8 cellular contexts compared by ENCODE assay signal in the genomic region with DNA sequence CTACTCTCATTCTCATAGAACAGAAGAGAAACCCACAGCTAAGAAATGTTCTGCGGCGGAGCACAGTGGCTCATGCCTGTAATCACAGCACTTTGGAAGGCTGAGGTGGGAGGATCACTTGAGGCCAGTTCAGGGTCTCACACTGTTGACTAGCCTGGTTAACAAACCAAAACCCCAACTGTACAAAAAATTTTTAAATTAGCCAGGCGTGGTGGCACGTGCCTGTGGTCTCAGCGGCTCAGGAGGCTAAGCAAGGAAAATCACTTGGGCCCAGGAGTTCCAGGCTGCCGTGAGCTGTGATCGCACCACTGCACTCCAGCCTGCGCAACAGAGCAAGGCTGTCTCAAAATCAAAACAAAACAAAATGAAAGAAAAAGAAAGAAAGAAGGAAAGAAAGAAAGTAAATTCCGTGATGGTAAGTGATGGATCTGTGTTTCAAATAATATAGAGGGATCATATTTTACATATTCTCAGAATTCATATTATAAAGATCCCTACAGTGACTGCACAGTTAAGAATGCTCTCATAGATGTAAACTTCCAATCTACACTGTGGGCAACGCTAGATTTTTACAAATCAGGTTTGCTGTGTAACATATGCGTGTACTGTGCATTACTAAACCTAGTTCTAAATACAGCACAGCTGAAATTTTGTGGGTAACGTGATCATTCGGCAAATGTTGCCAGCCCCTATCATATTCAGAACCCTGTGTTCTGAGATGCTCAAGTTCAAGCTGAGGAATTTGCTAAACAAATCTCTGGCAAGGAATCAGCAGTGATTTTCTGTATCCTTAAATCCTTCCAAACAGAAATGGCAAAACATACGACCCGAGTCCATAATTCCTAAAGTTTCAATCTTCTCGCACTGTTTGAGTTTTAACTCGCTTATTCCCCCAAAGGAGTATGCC. TPM values are rescaled to one million over a fixed set of nuclear protein-coding genes. Genes with fewer than 3 reads are reported as not detected.
DNase-seq lines count a peak whose midpoint lies in the region; ATAC-seq and TF ChIP-seq lines count a peak whose summit lies in the region.

No MANE protein-coding gene starts in this region.

- no peak overlapping the region for H3K27ac ChIP-seq in endodermal cell (ENCODE audit: low read depth, low read length)
- peak overlapping the region; percentile 23 to 78 for H3K27ac ChIP-seq in ovary

- H3K4me3 Mint-ChIP-seq in endodermal cell = peak overlapping the region; percentile 77

- TF ChIP-seq EP300 in ovary (IDR thresholded peaks at IDR 0.05) = no peak

- H3K4me3 ChIP-seq in endodermal cell (ENCODE audit: low read length) (peak overlapping the region; percentile 81), ovary (peak overlapping the region; percentile 91)

- H3K9me3 Mint-ChIP-seq in endodermal cell = no peaks in the 10 kb centered on the region

- no peak overlapping the region for H3K9ac ChIP-seq in endodermal cell (ENCODE audit: extremely low read depth, low read length, poor library complexity, severe bottlenecking)

- H3K36me3 ChIP-seq in endodermal cell (ENCODE audit: control insufficient read depth, insufficient read depth, low read length) = no peaks in the 10 kb centered on the region
- no peaks in the 10 kb centered on the region for H3K36me3 ChIP-seq in ovary

- peaks cover 12% of the 10 kb centered on the region for H3K27me3 Mint-ChIP-seq in endodermal cell (ENCODE audit: insufficient read depth)

- no peak for TF ChIP-seq POLR2A in ovary (IDR thresholded peaks at IDR 0.05)

- H3K4me1 Mint-ChIP-seq in endodermal cell = peaks cover 22% of the 10 kb centered on the region

- peaks cover 8% of the 10 kb centered on the region for H3K36me3 Mint-ChIP-seq in endodermal cell (ENCODE audit: low read depth)

- in situ Hi-C loops in KBM-7 (cut with MboI; ENCODE audit: low pct_unique_long_range_greater_than_20kb, low sequenced_read_pairs) = no loop called here

- DNase-seq in LHCN-M2 (ENCODE audit: low read depth) (peak; percentile 66), endodermal cell (no peak), ovary (peak in 4 of 5 donors; percentile 30 to 54 (median 35)), CD1c-positive myeloid dendritic cell (ENCODE audit: extremely low spot score) (no peak), KBM-7 (no peak), NCI-H187 (lab: John Stamatoyannopoulos, UW) (no peak)

- ATAC-seq in GM19463 (IDR thresholded peaks at IDR 0.05; ENCODE audit: unreplicated experiment) = peak; percentile 35
- no peak for ATAC-seq in GM19467 (IDR thresholded peaks at IDR 0.05; ENCODE audit: unreplicated experiment)

- H3K4me1 ChIP-seq in endodermal cell (ENCODE audit: control insufficient read depth, insufficient read depth, low read length) (no peaks in the 10 kb centered on the region), ovary (ENCODE audit: insufficient read depth) (peaks cover 15% of the 10 kb centered on the region)

- TF ChIP-seq CTCF in endodermal cell (conservative IDR thresholded peaks at IDR 0.05) (no peak), ovary (IDR thresholded peaks at IDR 0.05) (no peak)

- 87 to 92% methylated on average over 12 to 17 of the region's 17 CpGs for WGBS in endodermal cell (ENCODE audit: insufficient coverage in 1 of 2, insufficient read length in 1 of 2), 2 experiments
- 8 to 23% (median 9%) methylated on average over 17 of the region's 17 CpGs for WGBS in ovary, 3 donors

- H3K27ac Mint-ChIP-seq in endodermal cell = peak overlapping the region; percentile 83

- H3K9me3 ChIP-seq in endodermal cell (ENCODE audit: control insufficient read depth, low read length) = no peaks in the 10 kb centered on the region
- no peaks in the 10 kb centered on the region for H3K9me3 ChIP-seq in ovary

- H3K27me3 ChIP-seq in endodermal cell (ENCODE audit: control insufficient read depth, insufficient read depth, low read length, poor library complexity, severe bottlenecking) (peaks cover 7% of the 10 kb centered on the region), ovary (no peaks in the 10 kb centered on the region)

- intact Hi-C loops in ovary (cut with DNase I) = no loop called here

RNA-seq across cellular contexts. Expression of a gene that starts 1.2 kb away (rescaled TPM):
- total RNA-seq in LHCN-M2 (2014; rRNA removed) = 46.4 and 53.0 TPM in 2 replicates
- 20.3 TPM for polyA plus RNA-seq in LHCN-M2 (2012)
- 10 to 100 TPM; 22.0 to 27.0 TPM for total RNA-seq in endodermal cell
- polyA plus RNA-seq in endodermal cell (2013, experiment 1 of 2) = 26.2 TPM
- 26.1 TPM for polyA plus RNA-seq in endodermal cell (2013, experiment 2 of 2)
- 10 to 100 TPM; 34.2 to 49.7 (median 43.5) TPM for total RNA-seq in ovary
- polyA plus RNA-seq in ovary = 10 to 100 TPM; 30.3 to 69.0 TPM

Comparison
In these comparisons a context has a peak if more than half of its experiments do, and no peak if none do; other contexts are left out.
1. DNase-seq: peak in LHCN-M2 (single experiment) and ovary (4 of 5); none in endodermal cell (single experiment), CD1c-positive myeloid dendritic cell (single experiment), KBM-7 (single experiment) and NCI-H187 (0 of 2).